ENCODE assay signal across 18 cellular contexts in the genomic region with DNA sequence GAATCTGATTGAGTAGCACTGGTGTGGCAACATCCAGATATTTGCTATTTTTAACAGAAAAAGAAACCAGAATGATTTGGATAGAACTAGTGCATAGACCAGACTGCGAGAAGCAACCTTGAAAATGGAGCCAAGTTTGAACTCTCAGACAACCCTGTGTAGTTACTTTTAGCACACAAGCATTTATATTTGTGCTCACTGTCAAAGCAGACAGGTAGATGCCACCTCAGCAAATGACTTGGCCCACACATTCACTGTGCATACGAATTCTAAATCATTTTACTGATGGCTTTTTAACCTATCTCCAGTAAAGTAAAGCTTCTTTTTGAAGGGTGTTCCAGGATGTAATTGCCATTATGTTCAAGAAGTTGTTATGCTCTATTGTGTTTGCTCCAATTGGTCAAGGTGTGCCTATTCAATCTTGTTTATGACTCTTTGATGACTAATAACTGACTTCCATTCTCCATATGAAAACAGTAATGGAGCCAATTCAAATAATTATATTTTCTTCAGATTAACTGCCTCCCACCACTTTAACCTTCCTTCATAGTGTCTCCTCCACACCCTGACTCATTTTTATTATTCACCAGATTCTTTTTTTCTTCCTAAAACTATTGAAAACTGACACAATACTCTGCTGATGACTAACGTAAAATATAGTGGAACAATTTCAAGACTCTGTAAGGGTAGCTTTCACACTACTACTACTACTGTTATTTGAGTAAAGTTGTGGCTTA.
DNase-seq lines count a peak whose midpoint lies in the region; ATAC-seq, FAIRE-seq and TF ChIP-seq lines count a peak whose summit lies in the region.
"Had no signal": no experiment of that assay in that cellular context is flagged by ENCODE, and none has a peak within 500 bp of the region (broad histone marks: within the 10 kb centered on the region; RNA-seq: fewer than 3 reads in every experiment).

No MANE protein-coding gene starts in this region.

- H2AFZ ChIP-seq in mammary epithelial cell (ENCODE audit: low read depth, low read length) (peak overlapping the region; percentile 28), keratinocyte (ENCODE audit: control insufficient read depth, low read length) (no peak overlapping the region)

- no peaks in the 10 kb centered on the region for H3K9me3 ChIP-seq in mammary epithelial cell (replicated peaks; ENCODE audit: insufficient read depth, low read length)
- no peaks in the 10 kb centered on the region for H3K9me3 ChIP-seq in keratinocyte (ENCODE audit: control insufficient read depth, low read depth, low read length)

- H3K4me2 ChIP-seq in mammary epithelial cell (ENCODE audit: insufficient read depth, low read depth, low read length) (peak overlapping the region; percentile 13), keratinocyte (ENCODE audit: control insufficient read depth, extremely low read depth, insufficient read depth, low read depth, low read length) (no peak overlapping the region)

- BruUV-seq in mammary epithelial cell (replicated peaks; lab: Mats Ljungman, UMichigan): no TSS peak

- dilution Hi-C loops in mammary epithelial cell (cut with HindIII; ENCODE audit: low sequenced_read_pairs) (no loop called here), keratinocyte (cut with MboI; ENCODE audit: extremely low pct_ligation_motif_present, low sequenced_read_pairs) (no loop called here)

- WGBS in mammary epithelial cell (ENCODE audit: low coverage, missing lambda C conversion rate): 36% methylated on average over 3 of the region's 3 CpGs

- FAIRE-seq in keratinocyte (lab: Jason Lieb, UNC): peak; percentile 34
- FAIRE-seq: HTR-8/SVneo, urothelium cell line had no signal

- H3K9me1 ChIP-seq in keratinocyte (ENCODE audit: control insufficient read depth, extremely low read depth, insufficient read depth, low read length): no peaks in the 10 kb centered on the region

- H3K36me3 ChIP-seq in mammary epithelial cell (ENCODE audit: insufficient read depth, low read length) (no peaks in the 10 kb centered on the region), keratinocyte (ENCODE audit: control insufficient read depth in 2 of 2, extremely low read depth in 1 of 2, insufficient read depth in 2 of 2, low read length in 2 of 2) (no peaks in the 10 kb centered on the region)

- CTCF ChIA-PET in mammary epithelial cell (lab: Charles Lee; ENCODE audit: low non-redundant PET): no interaction called here

- H3K9ac ChIP-seq in mammary epithelial cell (ENCODE audit: insufficient read depth, low read length) (no peak overlapping the region), keratinocyte (ENCODE audit: control insufficient read depth, extremely low read depth, insufficient read depth, low read length) (no peak overlapping the region)

- H4K20me1 ChIP-seq in mammary epithelial cell (ENCODE audit: insufficient read depth, low read length): no peaks in the 10 kb centered on the region
- no peaks in the 10 kb centered on the region for H4K20me1 ChIP-seq in keratinocyte (ENCODE audit: control insufficient read depth, extremely low read depth, insufficient read depth, low read length)

- H3K4me3 ChIP-seq in mammary epithelial cell (replicated peaks in 1 of 3; ENCODE audit: insufficient read depth in 1 of 3, low read depth in 2 of 3, low read length in 3 of 3): no peak overlapping the region
- no peak overlapping the region for H3K4me3 ChIP-seq in keratinocyte (ENCODE audit: control insufficient read depth in 2 of 3, extremely low read depth in 1 of 3, insufficient read depth in 2 of 3, low read depth in 1 of 3, low read length in 3 of 3)

- H3K27ac ChIP-seq in mammary epithelial cell (ENCODE audit: insufficient read depth, low read depth, low read length) (no peak overlapping the region), keratinocyte (ENCODE audit: control insufficient read depth, insufficient read depth, low read length) (no peak overlapping the region)

- TF ChIP-seq CTCF in mammary epithelial cell (conservative IDR thresholded peaks at IDR 0.05 in 1 of 2, IDR thresholded peaks at IDR 0.05 in 1 of 2; ENCODE audit: extremely low read depth in 1 of 2, insufficient read depth in 1 of 2, low read depth in 1 of 2, low read length in 2 of 2) (no peak), keratinocyte (optimal IDR thresholded peaks at IDR 0.05 in 1 of 3, IDR thresholded peaks at IDR 0.05 in 1 of 3, conservative IDR thresholded peaks at IDR 0.05 in 1 of 3; ENCODE audit: extremely low read depth in 1 of 3, insufficient read depth in 2 of 3, low read length in 3 of 3) (no peak)

- H3K27me3 ChIP-seq in mammary epithelial cell (ENCODE audit: insufficient read depth, low read length) (no peaks in the 10 kb centered on the region), keratinocyte (ENCODE audit: control insufficient read depth, extremely low read depth, insufficient read depth, low read length) (no peaks in the 10 kb centered on the region)

- intact Hi-C loops in mammary epithelial cell (cut with micrococcal nuclease): no loop called here

- H3K79me2 ChIP-seq in mammary epithelial cell (ENCODE audit: insufficient read depth, low read length) (no peaks in the 10 kb centered on the region), keratinocyte (ENCODE audit: control insufficient read depth, insufficient read depth, low read length) (no peaks in the 10 kb centered on the region)

- ATAC-seq in GM21529 (IDR thresholded peaks at IDR 0.05; ENCODE audit: unreplicated experiment): no peak
- ATAC-seq: left ventricle myocardium superior; stimulated activated naive CD8-positive, alpha-beta T cell treated with anti-CD3 and anti-CD28 coated beads, Interleukin-15, amount 100 ng/mL, for 72 hours; WTC11 had no signal

- peak; percentile 17 for DNase-seq in DMS153 treated with DMSO at 0.1 percent for 48 hours (lab: John Stamatoyannopoulos, UW; ENCODE audit: unreplicated experiment)
- peak; percentile 8 for DNase-seq in NCI-H1105 (lab: John Stamatoyannopoulos, UW)
- peak; percentile 74 for DNase-seq in mammary epithelial cell
- DNase-seq in keratinocyte (ENCODE audit: low read depth, low spot score): no peak
- DNase-seq in germinal center (ENCODE audit: low spot score): no peak
- no peak for DNase-seq in NCI-H1694 treated with DMSO at 0.1 percent for 48 hours (lab: John Stamatoyannopoulos, UW)
- no peak for DNase-seq in MV-4-11 (lab: John Stamatoyannopoulos, UW)
- DNase-seq: activated CD8-positive, alpha-beta memory T cell treated with anti-CD3 and anti-CD28 coated beads for 24 hours; activated effector memory CD4-positive, alpha-beta T cell treated with Interleukin-2 at 50 U/mL for 16 hours; Calu3; left ventricle myocardium superior; NCI-H2107; Right ventricle myocardium superior; stimulated activated naive CD8-positive, alpha-beta T cell treated with anti-CD3 and anti-CD28 coated beads, Interleukin-15, amount 100 ng/mL, for 72 hours had no signal

- H3K4me1 ChIP-seq in mammary epithelial cell (ENCODE audit: insufficient read depth, low read length): peaks cover 5% of the 10 kb centered on the region
- peaks cover 11% of the 10 kb centered on the region for H3K4me1 ChIP-seq in keratinocyte (ENCODE audit: control insufficient read depth, extremely low read depth, insufficient read depth, low read length)

- in situ Hi-C loops in mammary epithelial cell (cut with MboI; ENCODE audit: low sequenced_read_pairs in 2 of 2): no loop called here

Comparison
In these comparisons a context has a peak if more than half of its experiments do, and no peak if none do; other contexts are left out.
1. DNase-seq: peak in DMS153 treated with DMSO at 0.1 percent for 48 hours (single experiment), NCI-H1105 (single experiment) and mammary epithelial cell (single experiment); none in keratinocyte (single experiment), germinal center (single experiment), NCI-H1694 treated with DMSO at 0.1 percent for 48 hours (single experiment) and MV-4-11 (single experiment).